ENCODE assay signal across 20 cellular contexts in genomic region chr13:24497742-24498141, GRCh38. TPM values are rescaled to one million over a fixed set of nuclear protein-coding genes. Genes with fewer than 3 reads are reported as not detected.
A peak's percentile ranks its signal among the peaks of the same experiment; 100 is the strongest.
DNase-seq lines count a peak whose midpoint lies in the region; ATAC-seq, FAIRE-seq and TF ChIP-seq lines count a peak whose summit lies in the region.
"Had no signal": no experiment of that assay in that cellular context is flagged by ENCODE, and none has a peak within 500 bp of the region (broad histone marks: within the 10 kb centered on the region; RNA-seq: fewer than 3 reads in every experiment).

No MANE protein-coding gene starts in this region.

- peak; percentile 10 for DNase-seq in HepG2 (ENCODE audit: low spot score)
- no peak for DNase-seq in right lobe of liver
- DNase-seq in left colon, result no peak
- DNase-seq in mucosa of gallbladder (ENCODE audit: low spot score), result peak; percentile 44
- DNase-seq in C1 segment of cervical spinal cord (lab: John Stamatoyannopoulos, UW), result no peak
- no peak for DNase-seq in effector CD8-positive, alpha-beta T cell (lab: John Stamatoyannopoulos, UW)
- DNase-seq: CD4-positive, CD25-positive, alpha-beta regulatory T cell; CD8-positive, alpha-beta memory T cell; COR-L47; DMS 273 treated with DMSO at 0.1 percent for 48 hours; DMS53; DND-41; EL; GOT3; H7; HFFc6 had no signal

- H3K4me1 ChIP-seq in HepG2 (ENCODE audit: insufficient read depth, low read length), result peaks cover 17% of the 10 kb centered on the region
- peaks cover 0 to 5% (median 0%) of the 10 kb centered on the region in 4 donors for H3K4me1 ChIP-seq in right lobe of liver

- H3K27ac ChIP-seq in HepG2 (ENCODE audit: extremely low read length, insufficient read depth, low read length) (peak overlapping the region; percentile 26), right lobe of liver (no peak overlapping the region)
- H3K27ac ChIP-seq: BLaER1 treated with 17β-estradiol and CSF1 and Interleukin-3, amounts not matched to agents 10 nM and 100 nM had no signal

- H3K9me3 ChIP-seq in HepG2 (ENCODE audit: low read length) (no peaks in the 10 kb centered on the region), right lobe of liver (no peaks in the 10 kb centered on the region)
- H3K9me3 ChIP-seq: BLaER1 treated with 17β-estradiol and CSF1 and Interleukin-3, amounts not matched to agents 10 nM and 100 nM had no signal

- H3K4me2 ChIP-seq in HepG2 (ENCODE audit: low read depth, low read length), result no peak overlapping the region
- H3K4me2 ChIP-seq: BLaER1 treated with 17β-estradiol and CSF1 and Interleukin-3, amounts not matched to agents 10 nM and 100 nM had no signal

- TF ChIP-seq RAD21 in HepG2 (CRISPR knock-in tag; IDR thresholded peaks at IDR 0.05), result no peak

- CTCF ChIA-PET in HepG2 (lab: Yijun Ruan, JAX; ENCODE audit: low intra/inter-chr PET ratio, low total read pairs), result no interaction called here

- no peaks in the 10 kb centered on the region for H3K27me3 ChIP-seq in HepG2 (ENCODE audit: control insufficient read depth in 1 of 2, insufficient read depth in 2 of 2, low read length in 2 of 2)
- H3K27me3 ChIP-seq in right lobe of liver, result no peaks in the 10 kb centered on the region
- H3K27me3 ChIP-seq: BLaER1 treated with 17β-estradiol and CSF1 and Interleukin-3, amounts not matched to agents 10 nM and 100 nM had no signal

- TF ChIP-seq CTCF in HepG2 (CRISPR knock-in tag; IDR thresholded peaks at IDR 0.05), result no peak
- TF ChIP-seq CTCF in right lobe of liver (IDR thresholded peaks at IDR 0.05), result no peak

- H4K20me1 ChIP-seq in HepG2 (ENCODE audit: insufficient read depth, low read length), result no peaks in the 10 kb centered on the region

- in situ Hi-C loops in HepG2 (cut with HindIII; ENCODE audit: extremely low pct_ligation_motif_present, low pct_unique_long_range_greater_than_20kb), result no loop called here

- no peak for TF ChIP-seq POLR2A in HepG2 (IDR thresholded peaks at IDR 0.05; ENCODE audit: insufficient read depth in 1 of 2, low read depth in 2 of 2, low read length in 2 of 2)
- TF ChIP-seq POLR2A in right lobe of liver (IDR thresholded peaks at IDR 0.05), result no peak

- H3K79me2 ChIP-seq in HepG2 (ENCODE audit: insufficient read depth, low read length), result peaks cover 3% of the 10 kb centered on the region

- 64% methylated on average over 1 of the region's 1 CpG for WGBS in HepG2 (ENCODE audit: low lambda C conversion rate)
- WGBS in right lobe of liver (ENCODE audit: insufficient coverage, low coverage, low lambda C conversion rate, missing lambda C conversion rate), result 92% methylated on average over 1 of the region's 1 CpG

- peak; percentile 52 for ATAC-seq in HepG2
- ATAC-seq in right lobe of liver, result no peak
- peak; percentile 33 for ATAC-seq in left colon
- ATAC-seq: GM12878, HCT116 had no signal

- no TSS peak for BruUV-seq in HepG2 (replicated peaks; lab: Mats Ljungman, UMichigan)

- no peak overlapping the region for H2AFZ ChIP-seq in HepG2 (ENCODE audit: low read length)

- peaks cover 22 to 53% of the 10 kb centered on the region in 2 experiments for H3K36me3 ChIP-seq in HepG2 (replicated peaks in 1 of 2; ENCODE audit: control insufficient read depth in 1 of 2, insufficient read depth in 2 of 2, low read length in 2 of 2)
- peaks cover 3 to 70% (median 27%) of the 10 kb centered on the region in 4 donors for H3K36me3 ChIP-seq in right lobe of liver

- H3K4me3 ChIP-seq in HepG2 (replicated peaks in 1 of 3; ENCODE audit: insufficient read depth in 1 of 3, low read depth in 2 of 3, low read length in 3 of 3) (no peak overlapping the region), right lobe of liver (no peak overlapping the region)
- H3K4me3 ChIP-seq: BLaER1 treated with 17β-estradiol and CSF1 and Interleukin-3, amounts not matched to agents 10 nM and 100 nM; GM12878 had no signal

- no peak overlapping the region for H3K9ac ChIP-seq in HepG2 (ENCODE audit: insufficient read depth, low read depth, low read length)
- H3K9ac ChIP-seq: BLaER1 treated with 17β-estradiol and CSF1 and Interleukin-3, amounts not matched to agents 10 nM and 100 nM had no signal

- intact Hi-C loops in HepG2 (cut with micrococcal nuclease; ENCODE audit: unreplicated experiment) (no loop called here), right lobe of liver (cut with DNase I) (no loop called here), left colon (cut with DNase I, micrococcal nuclease) (no loop called here)

- TF ChIP-seq EP300 in HepG2 (IDR thresholded peaks at IDR 0.05; ENCODE audit: low read depth in 2 of 2, low read length in 2 of 2) (no peak), HepG2 (CRISPR knock-in tag; IDR thresholded peaks at IDR 0.05; ENCODE audit: borderline replicate concordance) (no peak)

- FAIRE-seq in HepG2 (lab: Jason Lieb, UNC), result no peak
- FAIRE-seq: GM12878, HTR-8/SVneo had no signal

- POLR2A ChIA-PET in HepG2 (lab: Yijun Ruan, JAX), result interaction anchor here (1.1 kb wide), 1 partner anchor 12 kb away, joined by 3 read pairs; no protein-coding TSS in a partner anchor

TF ChIP-seq in HepG2, 621 proteins besides CTCF, POLR2A, EP300 and RAD21:
- TF ChIP-seq ZNF564 (CRISPR knock-in tag; IDR thresholded peaks at IDR 0.05) (no peak), HNF4A (CRISPR knock-in tag; IDR thresholded peaks at IDR 0.05) (0 out of 2 replicates have a peak, but pooled peaks have one; percentile 33)

RNA-seq across cellular contexts. Expression of gene PARP4, which starts 14.8 kb away (rescaled TPM):
- total RNA-seq in HepG2 (2016; rRNA removed; fragmentation: Illumina TruSeq; extraction: Trizol) (42.6 and 66.0 TPM in 2 replicates), right lobe of liver (10 to 100 TPM; 23.0 to 41.2 (median 36.5) TPM), left colon (100 to 1,000 TPM; 129 to 137 TPM), mucosa of gallbladder (147 TPM)
- 6.9 and 7.5 TPM in 2 replicates for total RNA-seq in HepG2 (2016; cell fraction: cytosol; rRNA removed; fragmentation: Illumina TruSeq; extraction: Trizol; ENCODE audit: low read depth)
- total RNA-seq in HepG2 (2016; cell fraction: insoluble cytoplasmic fraction; rRNA removed; fragmentation: Illumina TruSeq; extraction: Trizol), result 42.5 and 60.1 TPM in 2 replicates
- 11.9 and 14.2 TPM in 2 replicates for total RNA-seq in HepG2 (2016; cell fraction: membrane; rRNA removed; fragmentation: Illumina TruSeq; extraction: Trizol)
- 39.9 and 41.3 TPM in 2 replicates for total RNA-seq in HepG2 (2016; cell fraction: nucleus; rRNA removed; fragmentation: Illumina TruSeq; extraction: Trizol)
- 40.5 and 41.2 TPM in 2 replicates for polyA plus RNA-seq in HepG2 (2011; rRNA removed)
- 26.6 and 37.6 TPM in 2 replicates for polyA plus RNA-seq in HepG2 (2011; cell fraction: cytosol; rRNA removed)
- polyA plus RNA-seq in HepG2 (2011; cell fraction: nucleus; rRNA removed), result 50.5 and 50.9 TPM in 2 replicates
- 31.7 and 34.6 TPM in 2 replicates for polyA plus RNA-seq in HepG2 (2012)
- 0.78 and 1.1 TPM in 2 replicates for polyA plus RNA-seq in HepG2 (2016; cell fraction: cytosol; fragmentation: Illumina TruSeq; extraction: Trizol; ENCODE audit: low read depth)
- 35.1 and 36.9 TPM in 2 replicates for polyA plus RNA-seq in HepG2 (2016; cell fraction: insoluble cytoplasmic fraction; fragmentation: Illumina TruSeq; extraction: Trizol; ENCODE audit: low read depth)
- polyA plus RNA-seq in HepG2 (2016; cell fraction: membrane; fragmentation: Illumina TruSeq; extraction: Trizol; ENCODE audit: low read depth), result 2.5 and 3.1 TPM in 2 replicates
- polyA plus RNA-seq in HepG2 (2016; cell fraction: nucleus; fragmentation: Illumina TruSeq; extraction: Trizol; ENCODE audit: insufficient read depth, low read depth), result 27.5 and 31.1 TPM in 2 replicates
- polyA minus RNA-seq in HepG2 (2011; rRNA and poly(A)+ RNA removed; ENCODE audit: low replicate concordance), result 62.2 and 74.0 TPM in 2 replicates
- polyA minus RNA-seq in HepG2 (2011; cell fraction: cytosol; rRNA and poly(A)+ RNA removed), result 41.5 and 47.8 TPM in 2 replicates
- polyA minus RNA-seq in HepG2 (2011; cell fraction: nucleus; rRNA and poly(A)+ RNA removed), result 88.5 and 130 TPM in 2 replicates

Comparison
In these comparisons a context has a peak if more than half of its experiments do, and no peak if none do; other contexts are left out.
1. ATAC-seq: peak in HepG2 (single experiment) and left colon (single experiment); none in right lobe of liver (0 of 4).
2. DNase-seq: peak in HepG2 (single experiment) and mucosa of gallbladder (single experiment); none in right lobe of liver (0 of 3), left colon (0 of 2), C1 segment of cervical spinal cord (0 of 14) and effector CD8-positive, alpha-beta T cell (single experiment).